ENCODE assay signal across 8 cellular contexts in the genomic region with DNA sequence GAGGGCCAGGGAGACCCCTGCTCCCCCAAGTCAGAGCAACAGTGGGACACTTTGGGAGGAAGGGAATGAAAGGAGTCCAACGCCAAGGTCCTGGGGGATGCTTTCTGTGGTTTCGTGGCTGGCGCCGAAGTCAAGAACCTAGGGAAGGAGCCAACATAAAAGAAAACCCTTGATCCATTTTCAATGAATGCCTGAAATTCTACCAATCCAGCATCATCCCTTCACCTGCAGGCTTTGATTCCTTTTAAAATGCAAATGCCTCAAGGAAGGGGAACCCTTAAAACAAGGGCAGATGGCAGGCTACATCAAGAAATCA.
DNase-seq lines count a peak whose midpoint lies in the region; ATAC-seq and TF ChIP-seq lines count a peak whose summit lies in the region.

No MANE protein-coding gene starts in this region.

- H4K20me1 ChIP-seq in BLaER1: no peaks in the 10 kb centered on the region

- H3K9me3 ChIP-seq in BLaER1: peaks cover 7% of the 10 kb centered on the region; the same call in 1 of the 2 replicates
- H3K9me3 ChIP-seq in duodenal mucosa (ENCODE audit: control insufficient read depth in 1 of 2, low read length in 2 of 2): no peaks in the 10 kb centered on the region
- no peaks in the 10 kb centered on the region for H3K9me3 ChIP-seq in ovary
- H3K9me3 ChIP-seq in gastroesophageal sphincter: no peaks in the 10 kb centered on the region

- no peak for ATAC-seq in gastroesophageal sphincter
- no peak for ATAC-seq in HG03565 (IDR thresholded peaks at IDR 0.05; ENCODE audit: unreplicated experiment)

- no peak overlapping the region for H3K27ac ChIP-seq in BLaER1
- H3K27ac ChIP-seq in duodenal mucosa (ENCODE audit: low read depth, low read length): no peak overlapping the region
- no peak overlapping the region for H3K27ac ChIP-seq in ovary
- H3K27ac ChIP-seq in gastroesophageal sphincter: peak overlapping the region in 1 of 4 donors; percentile 93

- TF ChIP-seq CTCF in LNCAP (IDR thresholded peaks at IDR 0.05) (peak; percentile 19; the same call in 1 of the 2 replicates), ovary (IDR thresholded peaks at IDR 0.05) (no peak), gastroesophageal sphincter (IDR thresholded peaks at IDR 0.05) (no peak)

- no peak for TF ChIP-seq POLR2A in ovary (IDR thresholded peaks at IDR 0.05)
- TF ChIP-seq POLR2A in gastroesophageal sphincter (IDR thresholded peaks at IDR 0.05): no peak

- no peak for DNase-seq in ovary
- no peak for DNase-seq in medulla oblongata (ENCODE audit: extremely low spot score)
- DNase-seq in H7: no peak

- TF ChIP-seq EP300 in ovary (IDR thresholded peaks at IDR 0.05) (no peak), gastroesophageal sphincter (IDR thresholded peaks at IDR 0.05) (no peak)

- peak overlapping the region; percentile 91 for H3K4me2 ChIP-seq in BLaER1

- intact Hi-C loops in ovary (cut with DNase I): loop anchor here (2.0 to 10.0 kb wide), 8 partner anchors 111 to 279 kb away; a partner anchor contains a TSS

- H3K27me3 ChIP-seq in BLaER1 (peaks cover 20% of the 10 kb centered on the region), duodenal mucosa (ENCODE audit: control insufficient read depth in 1 of 2, insufficient read depth in 2 of 2, low read length in 2 of 2) (no peaks in the 10 kb centered on the region), ovary (no peaks in the 10 kb centered on the region), gastroesophageal sphincter (no peaks in the 10 kb centered on the region), H7 (ENCODE audit: control insufficient read depth, insufficient read depth, low read length) (peaks cover 25% of the 10 kb centered on the region)

- H3K4me3 ChIP-seq in BLaER1 (peak overlapping the region; percentile 74; the same call in 1 of the 2 replicates), duodenal mucosa (ENCODE audit: low read depth in 1 of 2, low read length in 2 of 2) (peak overlapping the region; percentile 27 to 35), ovary (peak overlapping the region; percentile 57), gastroesophageal sphincter (peak overlapping the region in 1 of 2 donors; percentile 78), H7 (ENCODE audit: insufficient read depth, low read depth, low read length) (no peak overlapping the region)

- 2 to 14% (median 4%) methylated on average over 4 of the region's 4 CpGs for WGBS in ovary, 3 donors
- WGBS in gastroesophageal sphincter (ENCODE audit: low coverage in 1 of 2), 2 donors: no CpG with 5 or more reads among the region's 4 CpGs

- H3K9ac ChIP-seq in BLaER1 (no peak overlapping the region), duodenal mucosa (ENCODE audit: low read depth in 1 of 2, low read length in 2 of 2) (no peak overlapping the region)

- H3K4me1 ChIP-seq in BLaER1: peaks cover 36% of the 10 kb centered on the region
- H3K4me1 ChIP-seq in duodenal mucosa (ENCODE audit: control insufficient read depth in 1 of 2, insufficient read depth in 2 of 2, low read length in 2 of 2): peaks cover 6 to 14% of the 10 kb centered on the region in 2 donors
- H3K4me1 ChIP-seq in ovary (ENCODE audit: insufficient read depth): peaks cover 1% of the 10 kb centered on the region
- peaks cover 0 to 21% (median 8%) of the 10 kb centered on the region in 3 donors for H3K4me1 ChIP-seq in gastroesophageal sphincter

- no peaks in the 10 kb centered on the region for H3K36me3 ChIP-seq in BLaER1
- H3K36me3 ChIP-seq in duodenal mucosa (ENCODE audit: control insufficient read depth in 1 of 2, insufficient read depth in 2 of 2, low read length in 2 of 2): no peaks in the 10 kb centered on the region
- no peaks in the 10 kb centered on the region for H3K36me3 ChIP-seq in ovary
- H3K36me3 ChIP-seq in gastroesophageal sphincter: no peaks in the 10 kb centered on the region
- no peaks in the 10 kb centered on the region for H3K36me3 ChIP-seq in H7 (replicated peaks; ENCODE audit: control insufficient read depth, insufficient read depth, low read length)
